12 cellular contexts compared by ENCODE assay signal in genomic region chr10:5581670-5582566, GRCh38. TPM values are rescaled to one million over a fixed set of nuclear protein-coding genes. Genes with fewer than 3 reads are reported as not detected.
DNase-seq lines count a peak whose midpoint lies in the region; ATAC-seq and TF ChIP-seq lines count a peak whose summit lies in the region.
"Had no signal": no experiment of that assay in that cellular context is flagged by ENCODE, and none has a peak within 500 bp of the region (broad histone marks: within the 10 kb centered on the region; RNA-seq: fewer than 3 reads in every experiment).

No MANE protein-coding gene starts in this region.

- ATAC-seq in GM19468 (IDR thresholded peaks at IDR 0.05; ENCODE audit: extremely low read depth, unreplicated experiment) (peak; percentile 20), HG03060 (IDR thresholded peaks at IDR 0.05; ENCODE audit: low read depth, unreplicated experiment) (peak; percentile 38)
- ATAC-seq: Panc1 had no signal

- no peaks in the 10 kb centered on the region for H3K36me3 ChIP-seq in ascending aorta
- H3K36me3 ChIP-seq: tibial artery had no signal

- peaks cover 0 to 12% of the 10 kb centered on the region in 2 donors for H3K9me3 ChIP-seq in ascending aorta

- TF ChIP-seq CTCF in GM12865 (IDR thresholded peaks at IDR 0.05; ENCODE audit: insufficient read depth, low read depth, low read length, missing control alignments) (no peak), ascending aorta (IDR thresholded peaks at IDR 0.05) (no peak)

- peaks cover 0 to 7% of the 10 kb centered on the region in 2 donors for H3K4me1 ChIP-seq in ascending aorta

- no peaks in the 10 kb centered on the region for H3K27me3 ChIP-seq in ascending aorta
- H3K27me3 ChIP-seq: tibial artery had no signal

- no peak overlapping the region for H3K27ac ChIP-seq in ascending aorta
- H3K27ac ChIP-seq: tibial artery had no signal

- DNase-seq in GM12865 (ENCODE audit: low read depth): peak; percentile 77
- DNase-seq in RPMI8226: peak; percentile 63
- DNase-seq in AML-193 (lab: John Stamatoyannopoulos, UW): no peak
- no peak for DNase-seq in HT-29 (ENCODE audit: low spot score)
- no peak for DNase-seq in kidney tubule cell (ENCODE audit: low spot score)
- DNase-seq in ascending aorta (ENCODE audit: low spot score in 2 of 2): no peak

- H3K4me3 ChIP-seq in GM12865 (ENCODE audit: low read depth, low read length) (no peak overlapping the region), ascending aorta (no peak overlapping the region)
- H3K4me3 ChIP-seq: tibial artery had no signal

- intact Hi-C loops in ascending aorta (cut with DNase I): no loop called here

RNA-seq across cellular contexts. Expression of gene CALML3, which starts 57.2 kb away (rescaled TPM):
- total RNA-seq in HT-29 (2014; rRNA removed; shearing (Covaris generic)): not detected in 2 replicates
- total RNA-seq in ascending aorta: not detected
- total RNA-seq: activated CD8-positive, alpha-beta memory T cell treated with anti-CD3 and anti-CD28 coated beads for 36 hours; LHCN-M2 had no signal

Comparison
In these comparisons a context has a peak if more than half of its experiments do, and no peak if none do; other contexts are left out.
1. DNase-seq: peak in GM12865 (single experiment) and RPMI8226 (single experiment); none in AML-193 (0 of 2), HT-29 (single experiment), kidney tubule cell (single experiment) and ascending aorta (0 of 2).